ENCODE assay signal across 17 cellular contexts in the genomic region with DNA sequence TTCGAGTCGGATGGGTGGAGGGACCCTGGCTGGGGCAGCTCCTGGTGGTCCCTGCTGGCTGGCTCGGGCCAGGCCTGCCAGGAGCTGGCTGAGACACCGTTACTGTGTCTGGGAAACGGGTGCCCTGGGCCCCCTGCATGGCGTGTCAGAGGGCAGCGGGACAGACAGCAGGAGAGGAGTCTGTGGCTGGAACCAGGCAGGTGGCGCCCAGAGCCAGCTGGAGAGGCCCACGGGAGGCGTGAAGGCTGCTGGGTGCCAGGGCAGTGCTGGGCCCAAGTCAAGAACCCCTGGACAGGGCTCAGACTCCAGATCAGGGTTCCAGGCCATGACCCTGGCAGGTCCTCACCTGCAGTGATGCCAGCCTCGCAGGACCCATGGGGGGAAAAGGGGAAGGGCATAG. TPM values are rescaled to one million over a fixed set of nuclear protein-coding genes. Genes with fewer than 3 reads are reported as not detected.
DNase-seq lines count a peak whose midpoint lies in the region; ATAC-seq and TF ChIP-seq lines count a peak whose summit lies in the region.
"Had no signal": no experiment of that assay in that cellular context is flagged by ENCODE, and none has a peak within 500 bp of the region (broad histone marks: within the 10 kb centered on the region; RNA-seq: fewer than 3 reads in every experiment).

No MANE protein-coding gene starts in this region.

- peak overlapping the region; percentile 41 for H3K4me3 Mint-ChIP-seq in activated CD4-positive, alpha-beta T cell treated with anti-CD3 and anti-CD28 coated beads for 36 hours
- H3K4me3 Mint-ChIP-seq in CD8-positive, alpha-beta T cell = peak overlapping the region; percentile 82
- H3K4me3 Mint-ChIP-seq in activated T-cell treated with anti-CD3 and anti-CD28 coated beads, Interleukin-2, amount 50 U/mL, for 72 hours = peak overlapping the region; percentile 77 to 82
- peak overlapping the region; percentile 67 to 91 (median 83) for H3K4me3 Mint-ChIP-seq in naive thymus-derived CD4-positive, alpha-beta T cell
- H3K4me3 Mint-ChIP-seq: natural killer cell treated with Interleukin-12 subunit alpha and Interleukin-12 subunit beta and Interleukin-15 and Interleukin-18, amount 100 ng/mL, for 72 hours had no signal

- POLR2A ChIA-PET in activated CD4-positive, alpha-beta T cell treated with anti-CD3 and anti-CD28 coated beads for 36 hours (lab: Charles Lee) = interaction anchor here (1.1 to 1.2 kb wide), 2 partner anchors 14 to 34 kb away, joined by 3 to 4 read pairs; no protein-coding TSS in a partner anchor
- POLR2A ChIA-PET in CD8-positive, alpha-beta T cell (lab: Charles Lee) = interaction anchor here (0.8 to 10.3 kb wide), 3 partner anchors 17 to 303 kb away, joined by 4 to 77 read pairs (median 5); partner anchors contain the start of genes LMF1 and SOX8
- POLR2A ChIA-PET in naive thymus-derived CD4-positive, alpha-beta T cell (lab: Charles Lee) = interaction anchor here (0.8 to 8.1 kb wide), 9 partner anchors 9 to 1157 kb away, joined by 3 to 87 read pairs (median 4); partner anchors contain the start of genes LMF1, SOX8 and TRAF7

- H3K27me3 ChIP-seq in CD8-positive, alpha-beta T cell (ENCODE audit: insufficient read depth, low read length) = no peaks in the 10 kb centered on the region
- H3K27me3 ChIP-seq in naive thymus-derived CD4-positive, alpha-beta T cell (ENCODE audit: control insufficient read depth in 2 of 2, insufficient read depth in 2 of 2, low read length in 2 of 2) = no peaks in the 10 kb centered on the region
- H3K27me3 ChIP-seq: body of pancreas had no signal

- peaks cover 2% of the 10 kb centered on the region for H3K27me3 Mint-ChIP-seq in activated CD4-positive, alpha-beta T cell treated with anti-CD3 and anti-CD28 coated beads for 36 hours
- H3K27me3 Mint-ChIP-seq in CD8-positive, alpha-beta T cell (ENCODE audit: low read depth) = no peaks in the 10 kb centered on the region
- H3K27me3 Mint-ChIP-seq in activated T-cell treated with anti-CD3 and anti-CD28 coated beads, Interleukin-2, amount 50 U/mL, for 72 hours (ENCODE audit: low read depth) = peaks cover 8% of the 10 kb centered on the region
- peaks cover 0 to 49% (median 0%) of the 10 kb centered on the region in 5 donors for H3K27me3 Mint-ChIP-seq in naive thymus-derived CD4-positive, alpha-beta T cell

- ATAC-seq in activated CD4-positive, alpha-beta T cell treated with anti-CD3 and anti-CD28 coated beads for 36 hours = peak; percentile 9
- ATAC-seq in CD8-positive, alpha-beta T cell = no peak
- ATAC-seq in activated T-cell treated with anti-CD3 and anti-CD28 coated beads, Interleukin-2, amount 50 U/mL, for 72 hours (replicated peaks in 1 of 2) = no peak
- ATAC-seq in naive thymus-derived CD4-positive, alpha-beta T cell = no peak

- intact Hi-C loops in activated CD4-positive, alpha-beta T cell treated with anti-CD3 and anti-CD28 coated beads for 36 hours (cut with DNase I, micrococcal nuclease) = no loop called here
- intact Hi-C loops in CD8-positive, alpha-beta T cell (cut with DNase I, micrococcal nuclease) = no loop called here
- intact Hi-C loops in naive thymus-derived CD4-positive, alpha-beta T cell (cut with micrococcal nuclease) = loop anchor here in 1 of 2 donors (5.0 kb wide), 1 partner anchor 36 kb away; no protein-coding TSS in a partner anchor

- H3K36me3 ChIP-seq in CD8-positive, alpha-beta T cell (ENCODE audit: insufficient read depth, low read length) = no peaks in the 10 kb centered on the region
- H3K36me3 ChIP-seq in naive thymus-derived CD4-positive, alpha-beta T cell (ENCODE audit: control insufficient read depth in 2 of 3, insufficient read depth in 3 of 3, low read length in 3 of 3) = no peaks in the 10 kb centered on the region

- H3K4me3 ChIP-seq in CD8-positive, alpha-beta T cell (ENCODE audit: low read depth, low read length) = peak overlapping the region; percentile 86
- peak overlapping the region; percentile 75 for H3K4me3 ChIP-seq in naive thymus-derived CD4-positive, alpha-beta T cell (ENCODE audit: low read length)
- H3K4me3 ChIP-seq: body of pancreas had no signal

- no peak for TF ChIP-seq CTCF in CD8-positive, alpha-beta T cell (IDR thresholded peaks at IDR 0.05)

- H3K27ac Mint-ChIP-seq in activated CD4-positive, alpha-beta T cell treated with anti-CD3 and anti-CD28 coated beads for 36 hours = no peak overlapping the region
- H3K27ac Mint-ChIP-seq in CD8-positive, alpha-beta T cell = peak overlapping the region; percentile 77
- no peak overlapping the region for H3K27ac Mint-ChIP-seq in activated T-cell treated with anti-CD3 and anti-CD28 coated beads, Interleukin-2, amount 50 U/mL, for 72 hours
- H3K27ac Mint-ChIP-seq in naive thymus-derived CD4-positive, alpha-beta T cell = peak overlapping the region in 8 of 9 donors; percentile 58 to 98 (median 92)
- H3K27ac Mint-ChIP-seq: natural killer cell treated with Interleukin-12 subunit alpha and Interleukin-12 subunit beta and Interleukin-15 and Interleukin-18, amount 100 ng/mL, for 72 hours; progenitor cell of endocrine pancreas had no signal

- CTCF ChIA-PET in activated CD4-positive, alpha-beta T cell treated with anti-CD3 and anti-CD28 coated beads for 36 hours (lab: Charles Lee) = interaction anchor here (0.7 to 0.8 kb wide), 3 partner anchors 13 to 286 kb away, joined by 3 read pairs; no protein-coding TSS in a partner anchor
- CTCF ChIA-PET in CD8-positive, alpha-beta T cell (lab: Charles Lee) = interaction anchor here (0.7 to 2.3 kb wide), 7 partner anchors 16 to 109 kb away, joined by 3 to 6 read pairs (median 3); partner anchors contain the start of gene SOX8
- CTCF ChIA-PET in naive thymus-derived CD4-positive, alpha-beta T cell (lab: Charles Lee) = interaction anchor here (1.0 to 1.9 kb wide), 4 partner anchors 17 to 59 kb away, joined by 3 to 13 read pairs (median 4); partner anchors contain the start of gene SOX8

- H3K4me1 ChIP-seq in CD8-positive, alpha-beta T cell (ENCODE audit: insufficient read depth, low read length) = peaks cover 53% of the 10 kb centered on the region
- peaks cover 27 to 41% of the 10 kb centered on the region in 2 donors for H3K4me1 ChIP-seq in naive thymus-derived CD4-positive, alpha-beta T cell (ENCODE audit: control insufficient read depth in 2 of 2, insufficient read depth in 2 of 2, low read length in 2 of 2)
- H3K4me1 ChIP-seq: body of pancreas had no signal

- DNase-seq in activated CD4-positive, alpha-beta T cell treated with anti-CD3 and anti-CD28 coated beads for 36 hours = peak; percentile 43
- no peak for DNase-seq in activated CD4-positive, alpha-beta T cell treated with anti-CD3 and anti-CD28 coated beads for 4 hours
- DNase-seq in CD8-positive, alpha-beta T cell = no peak
- no peak for DNase-seq in activated T-cell treated with anti-CD3 and anti-CD28 coated beads, Interleukin-2, amount 50 U/mL, for 72 hours
- DNase-seq in naive thymus-derived CD4-positive, alpha-beta T cell = no peak
- no peak for DNase-seq in NCI-H446 (lab: John Stamatoyannopoulos, UW)
- DNase-seq in anterior cingulate cortex (lab: John Stamatoyannopoulos, UW) = no peak
- no peak for DNase-seq in hypothalamus (lab: John Stamatoyannopoulos, UW)
- DNase-seq: cortex of kidney, NCI-H1105 treated with DMSO at 0.1 percent for 48 hours, NCI-H526, SW 1271 had no signal

- H3K36me3 Mint-ChIP-seq in activated CD4-positive, alpha-beta T cell treated with anti-CD3 and anti-CD28 coated beads for 36 hours (ENCODE audit: low read depth) = no peaks in the 10 kb centered on the region
- H3K36me3 Mint-ChIP-seq in CD8-positive, alpha-beta T cell = peaks cover 4% of the 10 kb centered on the region
- peaks cover 0 to 3% of the 10 kb centered on the region in 2 donors for H3K36me3 Mint-ChIP-seq in activated T-cell treated with anti-CD3 and anti-CD28 coated beads, Interleukin-2, amount 50 U/mL, for 72 hours (ENCODE audit: insufficient read depth in 2 of 2)
- H3K36me3 Mint-ChIP-seq in naive thymus-derived CD4-positive, alpha-beta T cell = peaks cover 0 to 6% (median 0%) of the 10 kb centered on the region in 5 donors
- H3K36me3 Mint-ChIP-seq: natural killer cell treated with Interleukin-12 subunit alpha and Interleukin-12 subunit beta and Interleukin-15 and Interleukin-18, amount 100 ng/mL, for 72 hours had no signal

- peaks cover 3% of the 10 kb centered on the region for H3K9me3 Mint-ChIP-seq in activated CD4-positive, alpha-beta T cell treated with anti-CD3 and anti-CD28 coated beads for 36 hours (ENCODE audit: low read depth)
- no peaks in the 10 kb centered on the region for H3K9me3 Mint-ChIP-seq in CD8-positive, alpha-beta T cell
- peaks cover 0 to 2% of the 10 kb centered on the region in 2 donors for H3K9me3 Mint-ChIP-seq in activated T-cell treated with anti-CD3 and anti-CD28 coated beads, Interleukin-2, amount 50 U/mL, for 72 hours
- H3K9me3 Mint-ChIP-seq in naive thymus-derived CD4-positive, alpha-beta T cell = peaks cover 0 to 9% (median 0%) of the 10 kb centered on the region in 11 donors
- H3K9me3 Mint-ChIP-seq: natural killer cell treated with Interleukin-12 subunit alpha and Interleukin-12 subunit beta and Interleukin-15 and Interleukin-18, amount 100 ng/mL, for 72 hours had no signal

- H3K9me3 ChIP-seq in CD8-positive, alpha-beta T cell (ENCODE audit: low read length) = peaks cover 10% of the 10 kb centered on the region
- peaks cover 0 to 9% (median 0%) of the 10 kb centered on the region in 3 experiments for H3K9me3 ChIP-seq in naive thymus-derived CD4-positive, alpha-beta T cell (ENCODE audit: control insufficient read depth in 2 of 3, low read length in 3 of 3)
- H3K9me3 ChIP-seq: body of pancreas had no signal

- peaks cover 53% of the 10 kb centered on the region for H3K4me1 Mint-ChIP-seq in activated CD4-positive, alpha-beta T cell treated with anti-CD3 and anti-CD28 coated beads for 36 hours
- peaks cover 36% of the 10 kb centered on the region for H3K4me1 Mint-ChIP-seq in CD8-positive, alpha-beta T cell (ENCODE audit: low read depth)
- H3K4me1 Mint-ChIP-seq in activated T-cell treated with anti-CD3 and anti-CD28 coated beads, Interleukin-2, amount 50 U/mL, for 72 hours (ENCODE audit: low read depth) = peaks cover 61% of the 10 kb centered on the region
- H3K4me1 Mint-ChIP-seq in naive thymus-derived CD4-positive, alpha-beta T cell = peaks cover 21 to 59% (median 47%) of the 10 kb centered on the region in 7 donors

- peak overlapping the region; percentile 80 for H3K27ac ChIP-seq in CD8-positive, alpha-beta T cell (ENCODE audit: low read depth, low read length)
- peak overlapping the region; percentile 86 for H3K27ac ChIP-seq in naive thymus-derived CD4-positive, alpha-beta T cell (ENCODE audit: low read depth, low read length)
- H3K27ac ChIP-seq: C4-2B had no signal

RNA-seq across cellular contexts. Expression of gene SOX8, which starts 16.6 kb away (rescaled TPM):
- 1 to 10 TPM; 1.4 to 1.6 TPM for total RNA-seq in activated CD4-positive, alpha-beta T cell treated with anti-CD3 and anti-CD28 coated beads for 36 hours
- 1 to 10 TPM; 1.1 to 1.4 TPM for total RNA-seq in CD8-positive, alpha-beta T cell
- total RNA-seq in activated T-cell treated with anti-CD3 and anti-CD28 coated beads, Interleukin-2, amount 50 U/mL, for 72 hours = 1 to 10 TPM; 1.8 to 2.1 TPM
- 1 to 10 TPM in 4 of 5 experiments, under 1 TPM in 1; 0.07 to 5.4 (median 4.7) TPM for total RNA-seq in naive thymus-derived CD4-positive, alpha-beta T cell
- polyA plus RNA-seq in naive thymus-derived CD4-positive, alpha-beta T cell = 1 to 10 TPM; 2.3 to 3.1 TPM
- total RNA-seq: fibroblast of villous mesenchyme had no signal

RNA-seq across cellular contexts. Expression of gene LMF1, which starts 27.4 kb away (rescaled TPM):
- total RNA-seq in activated CD4-positive, alpha-beta T cell treated with anti-CD3 and anti-CD28 coated beads for 36 hours = 10 to 100 TPM in 1 of 2 experiments, 1 to 10 TPM in 1; 9.5 to 12.2 TPM
- total RNA-seq in CD8-positive, alpha-beta T cell = 10 to 100 TPM; 18.2 to 20.1 TPM
- total RNA-seq in activated T-cell treated with anti-CD3 and anti-CD28 coated beads, Interleukin-2, amount 50 U/mL, for 72 hours = 10 to 100 TPM; 26.9 to 33.2 TPM
- 10 to 100 TPM; 25.9 to 63.1 (median 43.1) TPM for total RNA-seq in naive thymus-derived CD4-positive, alpha-beta T cell
- 10 to 100 TPM; 10.6 to 19.4 TPM for polyA plus RNA-seq in naive thymus-derived CD4-positive, alpha-beta T cell

Comparison
In these comparisons a context has a peak if more than half of its experiments do, and no peak if none do; other contexts are left out.
1. H3K27ac Mint-ChIP-seq: peak in CD8-positive, alpha-beta T cell (single experiment) and naive thymus-derived CD4-positive, alpha-beta T cell (8 of 9); none in activated CD4-positive, alpha-beta T cell treated with anti-CD3 and anti-CD28 coated beads for 36 hours (single experiment) and activated T-cell treated with anti-CD3 and anti-CD28 coated beads, Interleukin-2, amount 50 U/mL, for 72 hours (single experiment).
2. Peak in every context shown above with its lines, with median percentiles within 50 percentile points of each other: H3K4me3 Mint-ChIP-seq.